In genomic region chr1:183087001-183087400, GRCh38 we compare ENCODE assay signal across 21 cellular contexts.
"Had no signal": no experiment of that assay in that cellular context is flagged by ENCODE, and none has a peak within 500 bp of the region (broad histone marks: within the 10 kb centered on the region; RNA-seq: fewer than 3 reads in every experiment).

No MANE protein-coding gene starts in this region.

- H3K27ac Mint-ChIP-seq: activated CD8-positive, alpha-beta T cell treated with anti-CD3 and anti-CD28 coated beads for 36 hours; activated naive CD4-positive, alpha-beta T cell treated with anti-CD3 and anti-CD28 coated beads, Interleukin-2, amount 50 U/mL, for 72 hours; nephron; stimulated activated naive B cell treated with anti-CD40 and anti-IgM and Interleukin-4, amounts not matched to agents 10 μg/mL and 1 μg/mL and 100 μg/mL, for 72 hours; WTC11 had no signal

- H3K9me3 ChIP-seq: body of pancreas, transverse colon had no signal

- H3K36me3 ChIP-seq: transverse colon had no signal

- H3K27ac ChIP-seq: body of pancreas, coronary artery, transverse colon had no signal

- H3K4me1 Mint-ChIP-seq: central memory CD8-positive, alpha-beta T cell had no signal

- H3K4me3 Mint-ChIP-seq: activated CD8-positive, alpha-beta T cell treated with anti-CD3 and anti-CD28 coated beads for 36 hours; activated T-cell treated with anti-CD3 and anti-CD28 coated beads, Interleukin-2, amount 50 U/mL, for 4 hours; central memory CD8-positive, alpha-beta T cell; nephron; stimulated activated naive B cell treated with anti-CD40 and anti-IgM and Interleukin-4, amounts not matched to agents 10 μg/mL and 1 μg/mL and 100 μg/mL, for 72 hours; WTC11 had no signal

- H3K27me3 ChIP-seq: body of pancreas, transverse colon had no signal

- H3K36me3 Mint-ChIP-seq: activated naive CD4-positive, alpha-beta T cell treated with anti-CD3 and anti-CD28 coated beads, Interleukin-2, amount 50 U/mL, for 72 hours; WTC11 had no signal

- H3K27me3 Mint-ChIP-seq: stimulated activated naive B cell treated with anti-CD40 and anti-IgM and Interleukin-4, amounts not matched to agents 10 μg/mL and 1 μg/mL and 100 μg/mL, for 72 hours had no signal

- H3K4me3 ChIP-seq: body of pancreas, coronary artery, transverse colon had no signal

- H3K9me3 Mint-ChIP-seq: activated CD8-positive, alpha-beta T cell treated with anti-CD3 and anti-CD28 coated beads for 36 hours; activated naive CD4-positive, alpha-beta T cell treated with anti-CD3 and anti-CD28 coated beads, Interleukin-2, amount 50 U/mL, for 72 hours; activated T-cell treated with anti-CD3 and anti-CD28 coated beads, Interleukin-2, amount 50 U/mL, for 4 hours; central memory CD8-positive, alpha-beta T cell; nephron; stimulated activated naive B cell treated with anti-CD40 and anti-IgM and Interleukin-4, amounts not matched to agents 10 μg/mL and 1 μg/mL and 100 μg/mL, for 72 hours; WTC11 had no signal

- ATAC-seq: activated CD8-positive, alpha-beta T cell treated with anti-CD3 and anti-CD28 coated beads for 36 hours; activated naive CD4-positive, alpha-beta T cell treated with anti-CD3 and anti-CD28 coated beads, Interleukin-2, amount 50 U/mL, for 72 hours; activated T-cell treated with anti-CD3 and anti-CD28 coated beads, Interleukin-2, amount 50 U/mL, for 4 hours; body of pancreas; stimulated activated naive B cell treated with anti-CD40 and anti-IgM and Interleukin-4, amounts not matched to agents 10 μg/mL and 1 μg/mL and 100 μg/mL, for 72 hours; WTC11 had no signal

- DNase-seq: activated CD4-positive, alpha-beta T cell treated with anti-CD3 and anti-CD28 coated beads for 4 hours; activated CD8-positive, alpha-beta T cell treated with anti-CD3 and anti-CD28 coated beads for 36 hours; activated effector memory CD4-positive, alpha-beta T cell treated with anti-CD3 and anti-CD28 coated beads, Interleukin-2, amount 50 U/mL, for 16 hours; activated T-cell treated with anti-CD3 and anti-CD28 coated beads, Interleukin-2, amount 50 U/mL, for 4 hours; amniotic stem cell; body of pancreas; foreskin fibroblast; glutamatergic neuron; kidney glomerular epithelial cell; nucleus accumbens; posterior cingulate gyrus; stimulated activated CD4-positive, alpha-beta T cell treated with anti-CD3 and anti-CD28 coated beads, Interleukin-15, amount 100 ng/mL, for 24 hours; stimulated activated CD4-positive, alpha-beta T cell treated with anti-CD3 and anti-CD28 coated beads, Interleukin-4, amount 100 ng/mL, for 1 hour; stimulated activated naive B cell treated with anti-CD40 and anti-IgM and Interleukin-4, amounts not matched to agents 10 μg/mL and 1 μg/mL and 100 μg/mL, for 72 hours; T-helper 2 cell; transverse colon had no signal
